In the genomic region with DNA sequence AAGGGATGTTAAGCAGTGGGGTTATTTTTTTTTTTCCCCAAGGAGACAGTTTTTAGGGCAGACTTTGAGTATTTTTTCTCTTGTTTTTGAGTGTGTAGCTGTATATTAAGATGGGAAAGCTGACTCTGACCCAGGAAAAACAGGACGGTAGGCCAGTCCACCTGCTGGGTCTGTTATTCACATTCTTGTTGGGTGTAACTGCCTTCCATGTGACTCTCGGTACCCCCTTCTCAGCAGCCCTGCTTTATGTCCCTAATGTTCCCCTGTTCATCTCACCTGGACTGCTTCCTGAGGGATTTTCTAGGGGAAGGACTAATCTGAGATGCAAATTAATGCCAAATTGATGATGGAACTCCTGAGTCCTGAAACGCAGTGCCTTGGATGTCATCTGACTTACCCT, we compare ENCODE assay signal across 1 cellular context.
TF ChIP-seq lines count a peak whose summit lies in the region.

No MANE protein-coding gene starts in this region.

TF ChIP-seq in GM23338, 12 proteins besides CTCF, POLR2A, EP300 and RAD21 (continued from another document):
- TF ChIP-seq, protein P1, sequence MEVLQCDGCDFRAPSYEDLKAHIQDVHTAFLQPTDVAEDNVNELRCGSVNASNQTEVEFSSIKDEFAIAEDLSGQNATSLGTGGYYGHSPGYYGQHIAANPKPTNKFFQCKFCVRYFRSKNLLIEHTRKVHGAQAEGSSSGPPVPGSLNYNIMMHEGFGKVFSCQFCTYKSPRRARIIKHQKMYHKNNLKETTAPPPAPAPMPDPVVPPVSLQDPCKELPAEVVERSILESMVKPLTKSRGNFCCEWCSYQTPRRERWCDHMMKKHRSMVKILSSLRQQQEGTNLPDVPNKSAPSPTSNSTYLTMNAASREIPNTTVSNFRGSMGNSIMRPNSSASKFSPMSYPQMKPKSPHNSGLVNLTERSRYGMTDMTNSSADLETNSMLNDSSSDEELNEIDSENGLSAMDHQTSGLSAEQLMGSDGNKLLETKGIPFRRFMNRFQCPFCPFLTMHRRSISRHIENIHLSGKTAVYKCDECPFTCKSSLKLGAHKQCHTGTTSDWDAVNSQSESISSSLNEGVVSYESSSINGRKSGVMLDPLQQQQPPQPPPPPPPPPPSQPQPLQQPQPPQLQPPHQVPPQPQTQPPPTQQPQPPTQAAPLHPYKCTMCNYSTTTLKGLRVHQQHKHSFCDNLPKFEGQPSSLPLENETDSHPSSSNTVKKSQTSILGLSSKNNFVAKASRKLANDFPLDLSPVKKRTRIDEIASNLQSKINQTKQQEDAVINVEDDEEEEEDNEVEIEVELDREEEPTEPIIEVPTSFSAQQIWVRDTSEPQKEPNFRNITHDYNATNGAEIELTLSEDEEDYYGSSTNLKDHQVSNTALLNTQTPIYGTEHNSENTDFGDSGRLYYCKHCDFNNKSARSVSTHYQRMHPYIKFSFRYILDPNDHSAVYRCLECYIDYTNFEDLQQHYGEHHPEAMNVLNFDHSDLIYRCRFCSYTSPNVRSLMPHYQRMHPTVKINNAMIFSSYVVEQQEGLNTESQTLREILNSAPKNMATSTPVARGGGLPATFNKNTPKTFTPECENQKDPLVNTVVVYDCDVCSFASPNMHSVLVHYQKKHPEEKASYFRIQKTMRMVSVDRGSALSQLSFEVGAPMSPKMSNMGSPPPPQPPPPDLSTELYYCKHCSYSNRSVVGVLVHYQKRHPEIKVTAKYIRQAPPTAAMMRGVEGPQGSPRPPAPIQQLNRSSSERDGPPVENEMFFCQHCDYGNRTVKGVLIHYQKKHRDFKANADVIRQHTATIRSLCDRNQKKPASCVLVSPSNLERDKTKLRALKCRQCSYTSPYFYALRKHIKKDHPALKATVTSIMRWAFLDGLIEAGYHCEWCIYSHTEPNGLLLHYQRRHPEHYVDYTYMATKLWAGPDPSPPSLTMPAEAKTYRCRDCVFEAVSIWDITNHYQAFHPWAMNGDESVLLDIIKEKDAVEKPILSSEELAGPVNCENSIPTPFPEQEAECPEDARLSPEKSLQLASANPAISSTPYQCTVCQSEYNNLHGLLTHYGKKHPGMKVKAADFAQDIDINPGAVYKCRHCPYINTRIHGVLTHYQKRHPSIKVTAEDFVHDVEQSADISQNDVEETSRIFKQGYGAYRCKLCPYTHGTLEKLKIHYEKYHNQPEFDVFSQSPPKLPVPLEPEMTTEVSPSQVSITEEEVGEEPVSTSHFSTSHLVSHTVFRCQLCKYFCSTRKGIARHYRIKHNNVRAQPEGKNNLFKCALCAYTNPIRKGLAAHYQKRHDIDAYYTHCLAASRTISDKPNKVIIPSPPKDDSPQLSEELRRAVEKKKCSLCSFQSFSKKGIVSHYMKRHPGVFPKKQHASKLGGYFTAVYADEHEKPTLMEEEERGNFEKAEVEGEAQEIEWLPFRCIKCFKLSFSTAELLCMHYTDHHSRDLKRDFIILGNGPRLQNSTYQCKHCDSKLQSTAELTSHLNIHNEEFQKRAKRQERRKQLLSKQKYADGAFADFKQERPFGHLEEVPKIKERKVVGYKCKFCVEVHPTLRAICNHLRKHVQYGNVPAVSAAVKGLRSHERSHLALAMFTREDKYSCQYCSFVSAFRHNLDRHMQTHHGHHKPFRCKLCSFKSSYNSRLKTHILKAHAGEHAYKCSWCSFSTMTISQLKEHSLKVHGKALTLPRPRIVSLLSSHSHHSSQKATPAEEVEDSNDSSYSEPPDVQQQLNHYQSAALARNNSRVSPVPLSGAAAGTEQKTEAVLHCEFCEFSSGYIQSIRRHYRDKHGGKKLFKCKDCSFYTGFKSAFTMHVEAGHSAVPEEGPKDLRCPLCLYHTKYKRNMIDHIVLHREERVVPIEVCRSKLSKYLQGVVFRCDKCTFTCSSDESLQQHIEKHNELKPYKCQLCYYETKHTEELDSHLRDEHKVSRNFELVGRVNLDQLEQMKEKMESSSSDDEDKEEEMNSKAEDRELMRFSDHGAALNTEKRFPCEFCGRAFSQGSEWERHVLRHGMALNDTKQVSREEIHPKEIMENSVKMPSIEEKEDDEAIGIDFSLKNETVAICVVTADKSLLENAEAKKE (CRISPR knock-in tag; IDR thresholded peaks at IDR 0.05) = no peak
